In genomic region chr12:88733003-88733402, GRCh38 we compare ENCODE assay signal across 26 cellular contexts.
"Had no signal": no experiment of that assay in that cellular context is flagged by ENCODE, and none has a peak within 500 bp of the region (broad histone marks: within the 10 kb centered on the region; RNA-seq: fewer than 3 reads in every experiment).

No MANE protein-coding gene starts in this region.

- H3K4me2 ChIP-seq: SK-N-SH had no signal

- H3K36me3 ChIP-seq: adrenal gland, Peyer's patch, SJCRH30 had no signal

- H3K27me3 Mint-ChIP-seq: activated CD8-positive, alpha-beta T cell treated with anti-CD3 and anti-CD28 coated beads for 36 hours; activated naive CD8-positive, alpha-beta T cell treated with anti-CD3 and anti-CD28 coated beads, Interleukin-2, amount 10 ng/mL, durations not matched to agents 7 days and 5 days had no signal

- H3K27ac Mint-ChIP-seq: activated CD8-positive, alpha-beta T cell treated with anti-CD3 and anti-CD28 coated beads for 36 hours; activated naive CD8-positive, alpha-beta T cell treated with anti-CD3 and anti-CD28 coated beads, Interleukin-2, amount 10 ng/mL, durations not matched to agents 7 days and 5 days had no signal

- ATAC-seq: activated CD4-positive, CD25-positive, alpha-beta regulatory T cell treated with anti-CD3 and anti-CD28 coated beads, Interleukin-2, amount 50 U/mL, for 24 hours; activated CD8-positive, alpha-beta T cell treated with anti-CD3 and anti-CD28 coated beads for 36 hours; K562 had no signal

- H3K9me2 ChIP-seq: SK-N-SH had no signal

- H3K4me1 ChIP-seq: adrenal gland, Peyer's patch, SJCRH30 had no signal

- H3K27me3 ChIP-seq: adrenal gland, Peyer's patch, SJCRH30 had no signal

- H3K9me3 ChIP-seq: adrenal gland, Peyer's patch, SJCRH30, SK-N-SH had no signal

- H3K4me3 ChIP-seq: adrenal gland, K562, Peyer's patch, SJCRH30 had no signal

- H3K36me3 Mint-ChIP-seq: activated naive CD8-positive, alpha-beta T cell treated with anti-CD3 and anti-CD28 coated beads, Interleukin-2, amount 10 ng/mL, durations not matched to agents 7 days and 5 days had no signal

- H3K4me1 Mint-ChIP-seq: activated naive CD8-positive, alpha-beta T cell treated with anti-CD3 and anti-CD28 coated beads, Interleukin-2, amount 10 ng/mL, durations not matched to agents 7 days and 5 days had no signal

- DNase-seq: activated CD4-positive, alpha-beta T cell treated with anti-CD3 and anti-CD28 coated beads for 4 hours; activated CD8-positive, alpha-beta memory T cell treated with anti-CD3 and anti-CD28 coated beads, Interleukin-2, amount 50 U/mL, for 4 hours; activated CD8-positive, alpha-beta T cell treated with anti-CD3 and anti-CD28 coated beads for 36 hours; activated naive CD4-positive, alpha-beta T cell treated with anti-CD3 and anti-CD28 coated beads, Interleukin-2, amount 50 U/mL, for 16 hours; activated naive CD8-positive, alpha-beta T cell treated with anti-CD3 and anti-CD28 coated beads, Interleukin-2, amount 10 ng/mL, durations not matched to agents 7 days and 5 days; adrenal gland; anterior cingulate cortex; caudate nucleus; Karpas-422; MM.1S; NCI-H1105; NCI-H1694; NCI-H2029; NCI-H2107; NCI-H2171 treated with DMSO at 0.1 percent for 48 hours; NCI-H510A treated with DMSO at 0.1 percent for 48 hours; NCI-H774; NK-92 treated with Interleukin-12 subunit alpha and Interleukin-12 subunit beta, amount 100 ng/mL, for 24 hours; OCI-M1; Peyer's patch; Right ventricle myocardium superior; SJCRH30; SK-N-SH had no signal

- H3K27ac ChIP-seq: adrenal gland, Peyer's patch, RWPE1, SJCRH30 had no signal

- H3K9me3 Mint-ChIP-seq: activated CD8-positive, alpha-beta T cell treated with anti-CD3 and anti-CD28 coated beads for 36 hours; activated naive CD8-positive, alpha-beta T cell treated with anti-CD3 and anti-CD28 coated beads, Interleukin-2, amount 10 ng/mL, durations not matched to agents 7 days and 5 days had no signal

- H3K4me3 Mint-ChIP-seq: activated CD8-positive, alpha-beta T cell treated with anti-CD3 and anti-CD28 coated beads for 36 hours; activated naive CD8-positive, alpha-beta T cell treated with anti-CD3 and anti-CD28 coated beads, Interleukin-2, amount 10 ng/mL, durations not matched to agents 7 days and 5 days had no signal
